Comparison of ENCODE assay signal across 19 cellular contexts in genomic region chr1:207418336-207418735, GRCh38. TPM values are rescaled to one million over a fixed set of nuclear protein-coding genes. Genes with fewer than 3 reads are reported as not detected.
"Had no signal": no experiment of that assay in that cellular context is flagged by ENCODE, and none has a peak within 500 bp of the region (broad histone marks: within the 10 kb centered on the region; RNA-seq: fewer than 3 reads in every experiment).

No MANE protein-coding gene starts in this region.

- ATAC-seq: activated CD8-positive, alpha-beta memory T cell treated with anti-CD3 and anti-CD28 coated beads, Interleukin-2, amount 10 ng/mL, durations not matched to agents 7 days and 5 days; gastroesophageal sphincter; heart right ventricle; left colon; lower lobe of right lung had no signal

- H3K27me3 Mint-ChIP-seq: activated T-cell treated with anti-CD3 and anti-CD28 coated beads, Interleukin-2, amount 50 U/mL, for 24 hours had no signal

- DNase-seq: activated CD4-positive, alpha-beta memory T cell treated with anti-CD3 and anti-CD28 coated beads for 36 hours; activated CD8-positive, alpha-beta memory T cell treated with anti-CD3 and anti-CD28 coated beads, Interleukin-2, amount 10 ng/mL, durations not matched to agents 7 days and 5 days; activated effector memory CD4-positive, alpha-beta T cell treated with Interleukin-2 at 50 U/mL for 16 hours; activated naive CD4-positive, alpha-beta T cell treated with anti-CD3 and anti-CD28 coated beads, Interleukin-2, amount 50 U/mL, for 16 hours; activated T-cell treated with anti-CD3 and anti-CD28 coated beads, Interleukin-2, amount 50 U/mL, for 24 hours; erythroblast; heart right ventricle; left colon; lower lobe of right lung; nucleus accumbens; stimulated activated CD4-positive, alpha-beta T cell treated with anti-CD3 and anti-CD28 coated beads, Interleukin-15, amount 100 ng/mL, for 24 hours; stimulated activated CD4-positive, alpha-beta T cell treated with anti-CD3 and anti-CD28 coated beads, Interleukin-4, amount 100 ng/mL, for 1 hour; stimulated activated naive CD4-positive, alpha-beta T cell treated with Interleukin-2 at 50 U/mL for 16 hours; T-helper 9 cell; trophoblast cell; WERI-Rb-1 had no signal

- H3K27ac Mint-ChIP-seq: activated CD4-positive, alpha-beta memory T cell treated with anti-CD3 and anti-CD28 coated beads for 36 hours; activated CD8-positive, alpha-beta memory T cell treated with anti-CD3 and anti-CD28 coated beads, Interleukin-2, amount 10 ng/mL, durations not matched to agents 7 days and 5 days; activated T-cell treated with anti-CD3 and anti-CD28 coated beads, Interleukin-2, amount 50 U/mL, for 24 hours; nephron had no signal

- H3K36me3 Mint-ChIP-seq: activated CD4-positive, alpha-beta memory T cell treated with anti-CD3 and anti-CD28 coated beads for 36 hours had no signal

- H3K4me3 Mint-ChIP-seq: activated CD4-positive, alpha-beta memory T cell treated with anti-CD3 and anti-CD28 coated beads for 36 hours; activated CD8-positive, alpha-beta memory T cell treated with anti-CD3 and anti-CD28 coated beads, Interleukin-2, amount 10 ng/mL, durations not matched to agents 7 days and 5 days; activated T-cell treated with anti-CD3 and anti-CD28 coated beads, Interleukin-2, amount 50 U/mL, for 24 hours; nephron had no signal

- H3K4me1 Mint-ChIP-seq: nephron had no signal

RNA-seq across cellular contexts. Expression of gene CR2, which starts 35.8 kb away (rescaled TPM):
- total RNA-seq: activated CD8-positive, alpha-beta memory T cell treated with anti-CD3 and anti-CD28 coated beads, Interleukin-2, amount 10 ng/mL, durations not matched to agents 7 days and 5 days; cardiac septum had no signal
